ENCODE assay signal across 8 cellular contexts in genomic region chr1:15848143-15848928, GRCh38. TPM values are rescaled to one million over a fixed set of nuclear protein-coding genes. Genes with fewer than 3 reads are reported as not detected.
DNase-seq lines count a peak whose midpoint lies in the region; ATAC-seq, FAIRE-seq and TF ChIP-seq lines count a peak whose summit lies in the region.

No MANE protein-coding gene starts in this region.

- no peak for TF ChIP-seq CTCF in OCI-LY3 (IDR thresholded peaks at IDR 0.05; ENCODE audit: low read depth, low read length)
- no peak for TF ChIP-seq CTCF in pancreas (IDR thresholded peaks at IDR 0.05)
- no peak for TF ChIP-seq CTCF in vagina (IDR thresholded peaks at IDR 0.05)
- no peak for TF ChIP-seq CTCF in GM20000 (IDR thresholded peaks at IDR 0.05; ENCODE audit: extremely low read depth, missing control alignments)

- H3K36me3 ChIP-seq in OCI-LY3 (replicated peaks; ENCODE audit: low read depth, low read length) (no peaks in the 10 kb centered on the region), pancreas (no peaks in the 10 kb centered on the region), vagina (no peaks in the 10 kb centered on the region)

- peaks cover 56% of the 10 kb centered on the region for H3K79me2 ChIP-seq in OCI-LY3 (ENCODE audit: low read length)

- H3K4me1 ChIP-seq in OCI-LY3 (ENCODE audit: low read length) (peaks cover 46% of the 10 kb centered on the region), pancreas (peaks cover 0 to 35% (median 30%) of the 10 kb centered on the region in 3 donors), vagina (peaks cover 51% of the 10 kb centered on the region)

- peak; percentile 21 for ATAC-seq in HG02763 (IDR thresholded peaks at IDR 0.05; ENCODE audit: unreplicated experiment)
- peak; percentile 4 to 23 (median 14) for ATAC-seq in pancreas

- no peak for DNase-seq in GM12891 (ENCODE audit: insufficient read length, low spot score)
- DNase-seq in activated gamma-delta T cell treated with Interleukin-2 at 50 U/mL for 16 hours = peak; percentile 40
- peak; percentile 27 for DNase-seq in glomerular visceral epithelial cell (ENCODE audit: extremely low spot score)
- peak in 5 of 6 donors; percentile 40 to 79 (median 68) for DNase-seq in pancreas
- no peak for DNase-seq in vagina (ENCODE audit: extremely low spot score in 2 of 2)
- no peak for DNase-seq in GM20000 (ENCODE audit: low spot score)

- FAIRE-seq in GM12891 (lab: Jason Lieb, UNC) (peak; percentile 28), pancreas (lab: Jason Lieb, UNC) (no peak)

- peak overlapping the region; percentile 90 for H3K4me3 ChIP-seq in OCI-LY3 (ENCODE audit: low read length)
- H3K4me3 ChIP-seq in pancreas = peak overlapping the region; percentile 59 to 92 (median 80)
- H3K4me3 ChIP-seq in vagina = peak overlapping the region; percentile 94 to 99

- peak overlapping the region; percentile 99 for H3K4me2 ChIP-seq in OCI-LY3 (ENCODE audit: low read length)

- no peaks in the 10 kb centered on the region; the same call in 1 of the 2 replicates for H3K9me3 ChIP-seq in OCI-LY3 (ENCODE audit: insufficient read depth, low read length)
- no peaks in the 10 kb centered on the region for H3K9me3 ChIP-seq in pancreas
- H3K9me3 ChIP-seq in vagina = no peaks in the 10 kb centered on the region

- TF ChIP-seq POLR2A in GM12891 (IDR thresholded peaks at IDR 0.05; ENCODE audit: low read depth, low read length) = no peak
- no peak for TF ChIP-seq POLR2A in vagina (IDR thresholded peaks at IDR 0.05)

- H4K20me1 ChIP-seq in OCI-LY3 (ENCODE audit: insufficient read depth, low read length) = peaks cover 5% of the 10 kb centered on the region

- H3K27ac ChIP-seq in OCI-LY3 (ENCODE audit: low read length) = peak overlapping the region; percentile 61
- H3K27ac ChIP-seq in pancreas = peak overlapping the region; percentile 94 to 97 (median 95)
- peak overlapping the region; percentile 96 for H3K27ac ChIP-seq in vagina

- intact Hi-C loops in pancreas (cut with DNase I) (no loop called here), vagina (cut with DNase I) (loop anchor here (2.0 to 5.0 kb wide), 3 partner anchors 14 to 99 kb away; no protein-coding TSS in a partner anchor)

- no peak overlapping the region for H2AFZ ChIP-seq in OCI-LY3 (ENCODE audit: low read depth, low read length)

- 0% methylated on average over 72 to 104 of the region's 104 CpGs for WGBS in pancreas, 2 donors

- H3K9ac ChIP-seq in OCI-LY3 (ENCODE audit: low read length) = peak overlapping the region; percentile 76

- H3K27me3 ChIP-seq in OCI-LY3 (ENCODE audit: low read depth, low read length) (no peaks in the 10 kb centered on the region), pancreas (no peaks in the 10 kb centered on the region), vagina (no peaks in the 10 kb centered on the region)

TF ChIP-seq in GM12891, 5 proteins besides CTCF, POLR2A, EP300 and RAD21:
- TF ChIP-seq SPI1 (IDR thresholded peaks at IDR 0.05; ENCODE audit: low read depth, low read length) = no peak
- no peak for TF ChIP-seq PAX5 (IDR thresholded peaks at IDR 0.05; ENCODE audit: insufficient read depth, low read length, severe bottlenecking)
- TF ChIP-seq TAF1 (IDR thresholded peaks at IDR 0.05; ENCODE audit: low read depth, low read length) = no peak; the same call in 1 of the 2 replicates
- no peak for TF ChIP-seq POU2F2 (IDR thresholded peaks at IDR 0.05; ENCODE audit: low read depth, low read length)
- no peak for TF ChIP-seq POLR2AphosphoS5 (IDR thresholded peaks at IDR 0.05; ENCODE audit: low read depth, low read length)

RNA-seq across cellular contexts. Expression of gene SPEN, which starts 0.8 kb away (rescaled TPM):
- 30.0 TPM for polyA plus RNA-seq in GM12891 (2012; ENCODE audit: low read depth, missing spikeins)
- 10 to 100 TPM; 23.9 to 38.2 (median 27.5) TPM for total RNA-seq in pancreas
- 10 to 100 TPM; 16.2 to 18.6 TPM for polyA plus RNA-seq in pancreas
- total RNA-seq in vagina = 55.2 TPM

RNA-seq across cellular contexts. Expression of gene UQCRHL, which starts 40.9 kb away (rescaled TPM):
- 4.2 TPM for polyA plus RNA-seq in GM12891 (2012; ENCODE audit: low read depth, missing spikeins)
- total RNA-seq in pancreas (under 1 TPM; 0.35 to 0.87 (median 0.61) TPM), vagina (1.5 TPM)
- 1 to 10 TPM; 1.3 to 1.5 TPM for polyA plus RNA-seq in pancreas

Comparison
In these comparisons a context has a peak if more than half of its experiments do, and no peak if none do; other contexts are left out.
1. DNase-seq: peak in activated gamma-delta T cell treated with Interleukin-2 at 50 U/mL for 16 hours (single experiment), glomerular visceral epithelial cell (single experiment) and pancreas (5 of 6); none in GM12891 (single experiment), vagina (0 of 2) and GM20000 (single experiment).
2. Peak in every context shown above with its lines, with median percentiles within 50 percentile points of each other: H3K27ac ChIP-seq and H3K4me3 ChIP-seq.